ENCODE assay signal across 9 cellular contexts in the genomic region with DNA sequence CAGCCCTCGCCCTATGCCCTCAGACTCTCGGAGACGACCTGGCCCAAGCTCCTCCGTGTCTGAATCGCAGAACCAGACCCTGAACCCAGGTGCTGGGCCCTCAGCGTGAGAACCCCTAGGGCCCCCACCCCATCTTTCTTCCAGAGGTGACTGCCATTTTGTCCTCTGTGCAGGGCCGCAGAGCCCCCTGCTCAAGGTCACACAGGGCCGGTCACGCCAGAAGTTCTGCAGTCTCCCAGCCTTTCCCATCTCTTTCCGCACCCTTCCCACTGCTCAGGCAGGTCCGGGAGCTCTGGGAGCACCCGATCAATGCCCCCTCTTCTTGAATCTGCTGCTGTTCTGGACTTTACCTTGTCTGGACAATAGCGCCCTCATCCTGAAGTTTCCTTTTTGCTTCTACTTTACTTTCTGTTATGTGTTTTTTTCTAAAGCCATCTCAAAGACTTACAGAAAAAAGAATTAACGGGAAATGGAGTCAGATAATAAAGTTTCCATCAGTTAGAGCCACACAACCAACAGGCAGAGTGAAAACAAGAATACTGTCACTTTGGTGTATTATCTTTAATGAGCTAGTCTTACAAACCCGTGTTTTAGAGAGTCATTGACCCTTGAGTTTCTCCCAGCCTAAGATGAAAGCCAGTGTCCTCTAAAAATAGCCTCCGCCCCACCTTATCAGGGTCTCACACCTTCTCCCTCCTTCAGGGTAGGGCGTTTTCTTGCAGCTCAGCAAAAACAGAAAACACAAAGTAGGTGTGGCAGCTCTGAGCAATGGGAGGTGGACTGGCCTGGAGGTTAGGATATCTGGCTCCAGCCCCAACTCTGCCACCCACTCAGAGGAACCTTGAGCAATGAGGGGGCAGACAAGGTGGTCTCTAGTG. TPM values are rescaled to one million over a fixed set of nuclear protein-coding genes. Genes with fewer than 3 reads are reported as not detected.
DNase-seq lines count a peak whose midpoint lies in the region; ATAC-seq and TF ChIP-seq lines count a peak whose summit lies in the region.
"Had no signal": no experiment of that assay in that cellular context is flagged by ENCODE, and none has a peak within 500 bp of the region (broad histone marks: within the 10 kb centered on the region; RNA-seq: fewer than 3 reads in every experiment).

No MANE protein-coding gene starts in this region.

- intact Hi-C loops in cardiac septum (cut with DNase I) (loop anchor here (2.0 to 5.0 kb wide), 2 partner anchors 26 to 91 kb away; partner anchors contain the start of gene TDRD7), uterus (cut with DNase I; ENCODE audit: low total_unique reads) (no loop called here)

- no peaks in the 10 kb centered on the region for H3K9me3 Mint-ChIP-seq in central memory CD8-positive, alpha-beta T cell

- TF ChIP-seq POLR2A in uterus (IDR thresholded peaks at IDR 0.05), result no peak

- H3K4me3 ChIP-seq in cardiac muscle cell (peak overlapping the region; percentile 86), mesodermal cell (ENCODE audit: extremely low read depth, insufficient read depth, low read length, poor library complexity, severe bottlenecking) (peak overlapping the region; percentile 47), uterus (peak overlapping the region; percentile 59 to 99)

- H3K27ac ChIP-seq in cardiac muscle cell (peak overlapping the region; percentile 98), mesodermal cell (ENCODE audit: low read depth, low read length, severe bottlenecking) (no peak overlapping the region), uterus (peak overlapping the region; percentile 93 to 94)

- peak overlapping the region; percentile 58 for H3K4me3 Mint-ChIP-seq in central memory CD8-positive, alpha-beta T cell

- no peak for TF ChIP-seq CTCF in cardiac muscle cell (IDR thresholded peaks at IDR 0.05; ENCODE audit: low read depth, low read length)
- TF ChIP-seq CTCF in uterus (IDR thresholded peaks at IDR 0.05), result no peak

- H3K9me3 ChIP-seq in cardiac muscle cell (ENCODE audit: low read depth) (no peaks in the 10 kb centered on the region), mesodermal cell (ENCODE audit: control insufficient read depth, low read length) (no peaks in the 10 kb centered on the region), uterus (no peaks in the 10 kb centered on the region)

- no peak overlapping the region for H3K27ac Mint-ChIP-seq in central memory CD8-positive, alpha-beta T cell (ENCODE audit: low read depth)

- peaks cover 17% of the 10 kb centered on the region for H3K27me3 Mint-ChIP-seq in central memory CD8-positive, alpha-beta T cell

- ATAC-seq in central memory CD8-positive, alpha-beta T cell (replicated peaks; ENCODE audit: extremely low read depth, poor library complexity, severe bottlenecking), result no peak
- no peak for ATAC-seq in HG03469 (IDR thresholded peaks at IDR 0.05; ENCODE audit: unreplicated experiment)
- no peak for ATAC-seq in GM18519 (IDR thresholded peaks at IDR 0.05; ENCODE audit: low FRiP score, unreplicated experiment)

- peaks cover 2% of the 10 kb centered on the region for H3K36me3 Mint-ChIP-seq in central memory CD8-positive, alpha-beta T cell (ENCODE audit: insufficient read depth)

- H3K4me1 ChIP-seq in cardiac muscle cell (ENCODE audit: low read depth), result peaks cover 32% of the 10 kb centered on the region
- peaks cover 18% of the 10 kb centered on the region for H3K4me1 ChIP-seq in mesodermal cell (ENCODE audit: control insufficient read depth, insufficient read depth, low read length, poor library complexity, severe bottlenecking)
- H3K4me1 ChIP-seq in uterus, result no peaks in the 10 kb centered on the region

- H3K36me3 ChIP-seq in cardiac muscle cell (no peaks in the 10 kb centered on the region), mesodermal cell (ENCODE audit: control insufficient read depth, insufficient read depth, low read length) (no peaks in the 10 kb centered on the region), uterus (no peaks in the 10 kb centered on the region)

- peaks cover 9% of the 10 kb centered on the region for H3K4me1 Mint-ChIP-seq in central memory CD8-positive, alpha-beta T cell

- WGBS in mesodermal cell (ENCODE audit: insufficient coverage in 2 of 2), 2 experiments, result 11 to 18% methylated on average over 11 to 12 of the region's 17 CpGs

- DNase-seq in cardiac muscle cell (ENCODE audit: low read depth in 1 of 2, low spot score in 1 of 2) (peak in 1 of 2 donors; percentile 73), cardiac septum (ENCODE audit: low spot score) (no peak), uterus (no peak), NCI-H446 (lab: John Stamatoyannopoulos, UW) (no peak)
- no peak for DNase-seq in central memory CD8-positive, alpha-beta T cell (ENCODE audit: low spot score in 2 of 2)
- DNase-seq: NCI-H1092 had no signal

- H3K27me3 ChIP-seq in cardiac muscle cell (peaks cover 14% of the 10 kb centered on the region), uterus (no peaks in the 10 kb centered on the region)

RNA-seq across cellular contexts. Expression of gene TMOD1, which starts 1.8 kb away (rescaled TPM):
- total RNA-seq in cardiac muscle cell, result 61.4 and 75.7 TPM in 2 replicates
- 168 and 219 TPM in 2 replicates for polyA plus RNA-seq in cardiac muscle cell
- 151 TPM for total RNA-seq in cardiac septum
- polyA plus RNA-seq in mesodermal cell (2013, experiment 1 of 2), result 11.8 TPM
- 14.9 TPM for polyA plus RNA-seq in mesodermal cell (2013, experiment 2 of 2)
- 10 to 100 TPM in 3 of 4 donors, 1 to 10 TPM in 1; 5.9 to 93.7 (median 22.2) TPM for total RNA-seq in uterus
